Comparison of ENCODE assay signal across 26 cellular contexts in the genomic region with DNA sequence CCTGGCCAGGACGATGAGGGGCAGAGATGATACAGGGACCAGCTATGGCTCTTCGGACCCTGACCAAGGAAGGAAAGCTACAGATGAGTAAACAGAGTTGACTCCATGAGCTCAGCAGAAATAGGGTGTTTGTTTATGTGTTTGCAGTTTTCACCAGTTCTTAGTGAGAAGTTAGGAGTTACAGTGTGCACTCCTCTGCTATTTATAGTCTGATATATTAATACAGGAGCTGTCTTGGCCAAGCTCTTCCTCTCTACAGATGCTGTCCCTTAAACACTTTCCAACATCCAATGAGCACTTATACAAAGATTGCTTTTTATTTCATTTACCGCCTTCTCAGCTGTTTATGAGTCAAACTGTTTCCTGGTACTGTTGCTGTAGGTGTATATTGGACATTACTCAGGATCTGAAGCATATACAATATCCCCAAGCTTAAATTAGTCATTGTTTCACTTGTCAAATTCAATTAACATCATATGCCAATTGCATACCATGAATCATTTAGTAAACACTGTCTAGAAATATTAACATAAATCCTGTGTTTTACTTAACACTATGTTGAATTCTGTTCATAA.
DNase-seq lines count a peak whose midpoint lies in the region; ATAC-seq and TF ChIP-seq lines count a peak whose summit lies in the region.
"Had no signal": no experiment of that assay in that cellular context is flagged by ENCODE, and none has a peak within 500 bp of the region (broad histone marks: within the 10 kb centered on the region; RNA-seq: fewer than 3 reads in every experiment).

No MANE protein-coding gene starts in this region.

- no peaks in the 10 kb centered on the region for H3K4me1 ChIP-seq in RWPE2 (ENCODE audit: insufficient read depth, poor library complexity, severe bottlenecking)
- H3K4me1 ChIP-seq: BLaER1, body of pancreas, gastroesophageal sphincter, tibial nerve had no signal

- no peaks in the 10 kb centered on the region for H3K27me3 ChIP-seq in RWPE2 (ENCODE audit: insufficient read depth, poor library complexity, severe bottlenecking)
- H3K27me3 ChIP-seq: BLaER1, body of pancreas, gastroesophageal sphincter, tibial nerve had no signal

- no peak overlapping the region for H3K4me3 Mint-ChIP-seq in stimulated activated effector memory CD8-positive, alpha-beta T cell treated with anti-CD3 and anti-CD28 coated beads, Interleukin-12 subunit alpha, Interleukin-12 subunit beta, amount 100 ng/mL, for 72 hours
- H3K4me3 Mint-ChIP-seq: activated CD4-positive, alpha-beta memory T cell treated with anti-CD3 and anti-CD28 coated beads, Interleukin-2, amount 10 ng/mL, durations not matched to agents 7 days and 5 days; HFFc6; naive thymus-derived CD4-positive, alpha-beta T cell; T-cell had no signal

- H3K36me3 Mint-ChIP-seq in stimulated activated effector memory CD8-positive, alpha-beta T cell treated with anti-CD3 and anti-CD28 coated beads, Interleukin-12 subunit alpha, Interleukin-12 subunit beta, amount 100 ng/mL, for 72 hours: no peaks in the 10 kb centered on the region
- H3K36me3 Mint-ChIP-seq: T-cell had no signal

- H3K9me3 ChIP-seq in RWPE2 (ENCODE audit: severe bottlenecking): no peaks in the 10 kb centered on the region
- H3K9me3 ChIP-seq: body of pancreas, gastroesophageal sphincter, tibial nerve had no signal

- peaks cover 10% of the 10 kb centered on the region for H3K9me3 Mint-ChIP-seq in stimulated activated effector memory CD8-positive, alpha-beta T cell treated with anti-CD3 and anti-CD28 coated beads, Interleukin-12 subunit alpha, Interleukin-12 subunit beta, amount 100 ng/mL, for 72 hours

- H3K4me3 ChIP-seq in RWPE2 (ENCODE audit: severe bottlenecking): no peak overlapping the region
- H3K4me3 ChIP-seq: BLaER1, body of pancreas, gastroesophageal sphincter, smooth muscle cell, tibial nerve had no signal

- no peaks in the 10 kb centered on the region for H3K36me3 ChIP-seq in RWPE2 (ENCODE audit: low read depth)
- H3K36me3 ChIP-seq: BLaER1, gastroesophageal sphincter, tibial nerve had no signal

- H3K27ac ChIP-seq in RWPE2 (ENCODE audit: poor library complexity, severe bottlenecking): no peak overlapping the region
- H3K27ac ChIP-seq: BLaER1, body of pancreas, gastroesophageal sphincter, KMS-11, tibial nerve had no signal

- TF ChIP-seq CTCF in RWPE2 (IDR thresholded peaks at IDR 0.05; ENCODE audit: poor library complexity, severe bottlenecking): no peak

- peaks cover 4% of the 10 kb centered on the region for H3K4me1 Mint-ChIP-seq in stimulated activated effector memory CD8-positive, alpha-beta T cell treated with anti-CD3 and anti-CD28 coated beads, Interleukin-12 subunit alpha, Interleukin-12 subunit beta, amount 100 ng/mL, for 72 hours
- H3K4me1 Mint-ChIP-seq: activated CD4-positive, alpha-beta memory T cell treated with anti-CD3 and anti-CD28 coated beads, Interleukin-2, amount 10 ng/mL, durations not matched to agents 7 days and 5 days; T-cell had no signal

- no peak overlapping the region for H3K27ac Mint-ChIP-seq in stimulated activated effector memory CD8-positive, alpha-beta T cell treated with anti-CD3 and anti-CD28 coated beads, Interleukin-12 subunit alpha, Interleukin-12 subunit beta, amount 100 ng/mL, for 72 hours
- H3K27ac Mint-ChIP-seq: activated CD4-positive, alpha-beta memory T cell treated with anti-CD3 and anti-CD28 coated beads, Interleukin-2, amount 10 ng/mL, durations not matched to agents 7 days and 5 days; HFFc6; naive thymus-derived CD4-positive, alpha-beta T cell; T-cell had no signal

- DNase-seq in Right ventricle myocardium superior: no peak
- no peak for DNase-seq in cardiac septum (ENCODE audit: low spot score)
- no peak for DNase-seq in RWPE2 (ENCODE audit: low spot score)
- DNase-seq in fibroblast of gingiva (ENCODE audit: low read depth): peak; percentile 57
- DNase-seq in stimulated activated effector memory CD8-positive, alpha-beta T cell treated with anti-CD3 and anti-CD28 coated beads, Interleukin-12 subunit alpha, Interleukin-12 subunit beta, amount 100 ng/mL, for 72 hours (ENCODE audit: low spot score in 2 of 2): no peak
- DNase-seq: activated CD4-positive, alpha-beta memory T cell treated with anti-CD3 and anti-CD28 coated beads, Interleukin-2, amount 10 ng/mL, durations not matched to agents 7 days and 5 days; activated effector memory CD4-positive, alpha-beta T cell treated with Interleukin-2 at 50 U/mL for 16 hours; body of pancreas; DMS79; GF-D8; HFFc6; midbrain; naive thymus-derived CD4-positive, alpha-beta T cell; NCI-H1417 treated with DMSO at 0.1 percent for 48 hours; NCI-H345; stimulated activated CD4-positive, alpha-beta T cell treated with anti-CD3 and anti-CD28 coated beads, Interleukin-1b, Interleukin-23, amount 100 ng/mL, for 48 hours; stimulated activated CD8-positive, alpha-beta memory T cell treated with anti-CD3 and anti-CD28 coated beads, Interleukin-4, amount 100 ng/mL, for 48 hours; T-cell had no signal

- ATAC-seq in Right ventricle myocardium superior (ENCODE audit: poor library complexity) (peak; percentile 77), RWPE2 (ENCODE audit: low read depth) (peak; percentile 33), GM18498 (IDR thresholded peaks at IDR 0.05; ENCODE audit: unreplicated experiment) (no peak), GM21576 (IDR thresholded peaks at IDR 0.05; ENCODE audit: unreplicated experiment) (no peak)
- ATAC-seq in stimulated activated effector memory CD8-positive, alpha-beta T cell treated with anti-CD3 and anti-CD28 coated beads, Interleukin-12 subunit alpha, Interleukin-12 subunit beta, amount 100 ng/mL, for 72 hours: peak; percentile 72
- ATAC-seq: body of pancreas; gastroesophageal sphincter; naive thymus-derived CD4-positive, alpha-beta T cell; Panc1; T-cell had no signal

- intact Hi-C loops in Right ventricle myocardium superior (cut with DNase I): no loop called here
- intact Hi-C loops in cardiac septum (cut with DNase I): no loop called here

Comparison
In these comparisons a context has a peak if more than half of its experiments do, and no peak if none do; other contexts are left out.
1. ATAC-seq: peak in Right ventricle myocardium superior (single experiment), RWPE2 (single experiment) and stimulated activated effector memory CD8-positive, alpha-beta T cell treated with anti-CD3 and anti-CD28 coated beads, Interleukin-12 subunit alpha, Interleukin-12 subunit beta, amount 100 ng/mL, for 72 hours (single experiment); none in GM18498 (single experiment) and GM21576 (single experiment).